In the genomic region with DNA sequence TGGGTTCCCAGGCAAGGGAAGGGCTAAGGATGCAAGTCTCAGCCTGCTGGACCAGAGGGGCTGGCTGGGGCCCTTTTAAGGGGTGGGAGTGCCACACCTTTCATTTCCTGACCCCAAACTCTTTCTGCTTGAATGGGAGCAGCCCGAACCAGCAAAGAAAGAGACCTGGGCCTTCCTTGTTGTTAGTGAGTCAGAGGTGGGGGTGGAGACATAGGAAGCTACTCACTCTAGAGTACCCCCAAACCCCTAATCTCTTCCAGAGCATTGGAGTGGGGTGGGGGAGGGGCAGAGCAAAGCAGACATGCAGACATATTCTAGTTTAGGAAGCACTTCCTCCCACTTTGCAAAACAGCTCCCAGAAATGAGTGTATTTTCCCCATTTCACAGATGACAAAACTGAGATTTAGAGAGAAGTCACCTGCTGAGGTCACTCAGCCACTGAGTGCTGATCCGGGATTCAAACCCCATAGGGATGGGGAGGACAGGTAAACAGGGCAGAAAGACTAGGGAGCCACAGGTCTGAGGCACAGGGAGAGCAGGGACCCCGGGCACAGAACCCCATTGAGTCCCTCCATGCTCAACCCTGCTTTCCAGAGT, we compare ENCODE assay signal across 1 cellular context.
TF ChIP-seq lines count a peak whose summit lies in the region.

No MANE protein-coding gene starts in this region.

TF ChIP-seq in IMR-90, 13 proteins besides CTCF, POLR2A, EP300 and RAD21:
- TF ChIP-seq BHLHE40 (IDR thresholded peaks at IDR 0.05; ENCODE audit: low read depth, low read length) (no peak), CHD1 (IDR thresholded peaks at IDR 0.05; ENCODE audit: low read depth, low read length) (no peak), SMC3 (IDR thresholded peaks at IDR 0.05; ENCODE audit: low read depth, low read length) (no peak), NFE2L2 (IDR thresholded peaks at IDR 0.05; ENCODE audit: low read depth, low read length) (no peak), MXI1 (IDR thresholded peaks at IDR 0.05; ENCODE audit: borderline replicate concordance, low read depth, low read length) (no peak), CEBPB (IDR thresholded peaks at IDR 0.05; ENCODE audit: low read depth, low read length) (no peak), RCOR1 (IDR thresholded peaks at IDR 0.05; ENCODE audit: insufficient replicate concordance, low read length) (no peak), FOS (IDR thresholded peaks at IDR 0.05; ENCODE audit: low read depth, low read length) (no peak), MAFK (IDR thresholded peaks at IDR 0.05; ENCODE audit: low read depth, low read length) (no peak), RFX5 (IDR thresholded peaks at IDR 0.05; ENCODE audit: low read depth, low read length) (no peak)
- TF ChIP-seq, protein P1, sequence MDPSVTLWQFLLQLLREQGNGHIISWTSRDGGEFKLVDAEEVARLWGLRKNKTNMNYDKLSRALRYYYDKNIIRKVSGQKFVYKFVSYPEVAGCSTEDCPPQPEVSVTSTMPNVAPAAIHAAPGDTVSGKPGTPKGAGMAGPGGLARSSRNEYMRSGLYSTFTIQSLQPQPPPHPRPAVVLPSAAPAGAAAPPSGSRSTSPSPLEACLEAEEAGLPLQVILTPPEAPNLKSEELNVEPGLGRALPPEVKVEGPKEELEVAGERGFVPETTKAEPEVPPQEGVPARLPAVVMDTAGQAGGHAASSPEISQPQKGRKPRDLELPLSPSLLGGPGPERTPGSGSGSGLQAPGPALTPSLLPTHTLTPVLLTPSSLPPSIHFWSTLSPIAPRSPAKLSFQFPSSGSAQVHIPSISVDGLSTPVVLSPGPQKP (IDR thresholded peaks at IDR 0.05; ENCODE audit: borderline replicate concordance, low read depth, low read length): no peak
- TF ChIP-seq, protein P2, sequence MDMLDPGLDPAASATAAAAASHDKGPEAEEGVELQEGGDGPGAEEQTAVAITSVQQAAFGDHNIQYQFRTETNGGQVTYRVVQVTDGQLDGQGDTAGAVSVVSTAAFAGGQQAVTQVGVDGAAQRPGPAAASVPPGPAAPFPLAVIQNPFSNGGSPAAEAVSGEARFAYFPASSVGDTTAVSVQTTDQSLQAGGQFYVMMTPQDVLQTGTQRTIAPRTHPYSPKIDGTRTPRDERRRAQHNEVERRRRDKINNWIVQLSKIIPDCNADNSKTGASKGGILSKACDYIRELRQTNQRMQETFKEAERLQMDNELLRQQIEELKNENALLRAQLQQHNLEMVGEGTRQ (IDR thresholded peaks at IDR 0.05; ENCODE audit: low read depth, low read length): no peak
